In the genomic region with DNA sequence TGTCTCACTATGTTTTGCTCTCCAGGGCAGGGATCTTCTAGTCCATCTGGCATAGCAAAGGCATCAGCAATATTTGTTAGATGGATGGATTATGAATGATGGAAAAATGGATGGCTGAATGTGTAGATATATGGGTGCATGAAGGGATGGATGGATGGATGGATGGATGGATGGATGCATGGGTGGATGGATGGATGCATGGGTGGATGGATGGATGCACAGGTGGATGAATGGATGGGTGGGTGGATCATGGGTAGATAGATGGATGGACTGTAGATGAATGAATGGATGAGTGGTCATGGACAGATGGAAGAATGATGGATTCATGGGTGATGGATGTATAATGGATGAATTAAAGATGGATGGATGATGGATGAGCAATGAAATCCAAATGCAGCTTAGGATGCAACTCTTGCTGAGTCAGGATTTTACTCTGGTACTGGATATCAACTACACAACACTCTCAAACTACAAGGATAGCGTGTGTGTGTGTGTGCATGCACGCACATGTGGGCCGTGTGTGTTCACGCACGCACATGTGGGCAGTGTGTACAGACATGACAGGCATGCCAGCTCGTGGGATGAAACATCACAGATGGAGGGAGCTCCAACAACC, we compare ENCODE assay signal across 28 cellular contexts. TPM values are rescaled to one million over a fixed set of nuclear protein-coding genes. Genes with fewer than 3 reads are reported as not detected.
"Had no signal": no experiment of that assay in that cellular context is flagged by ENCODE, and none has a peak within 500 bp of the region (broad histone marks: within the 10 kb centered on the region; RNA-seq: fewer than 3 reads in every experiment).

No MANE protein-coding gene starts in this region.

- H3K4me1 Mint-ChIP-seq: mesothelial cell of epicardium, naive B cell had no signal

- H3K27me3 ChIP-seq: dorsolateral prefrontal cortex, gastrocnemius medialis had no signal

- H3K9me3 Mint-ChIP-seq: mesothelial cell of epicardium had no signal

- FAIRE-seq: colon, islet of Langerhans, keratinocyte had no signal

- H3K36me3 Mint-ChIP-seq: mesothelial cell of epicardium, naive B cell had no signal

- H3K4me3 ChIP-seq: coronary artery, dorsolateral prefrontal cortex, esophagus squamous epithelium, gastrocnemius medialis, heart right ventricle, left lung, lower lobe of right lung, mucosa of descending colon had no signal

- H3K4me1 ChIP-seq: esophagus squamous epithelium, gastrocnemius medialis, heart right ventricle, left lung, lower lobe of right lung had no signal

- DNase-seq: dermis blood vessel endothelial cell; dorsolateral prefrontal cortex; effector CD4-positive, alpha-beta T cell; effector memory CD4-positive, alpha-beta T cell; erythroblast; esophagus squamous epithelium; foreskin fibroblast; foreskin melanocyte; gastrocnemius medialis; heart right ventricle; hippocampal formation; left cardiac atrium; left lung; left ventricle myocardium superior; lower lobe of right lung; mesenchymal stem cell; mucosa of descending colon; naive B cell had no signal

- H3K9me3 ChIP-seq: esophagus squamous epithelium, gastrocnemius medialis, left lung, lower lobe of right lung, mucosa of descending colon had no signal

- H3K36me3 ChIP-seq: esophagus squamous epithelium, gastrocnemius medialis, heart right ventricle, left lung, lower lobe of right lung had no signal

- ATAC-seq: esophagus mucosa, gastrocnemius medialis, heart right ventricle, left cardiac atrium, left lung, left ventricle myocardium superior, lower lobe of right lung, mucosa of descending colon had no signal

- H3K27ac ChIP-seq: coronary artery, dorsolateral prefrontal cortex, epithelial cell of prostate, esophagus squamous epithelium, gastrocnemius medialis, heart right ventricle, left lung, lower lobe of right lung had no signal

- H3K27ac Mint-ChIP-seq: mesothelial cell of epicardium had no signal

- H3K4me3 Mint-ChIP-seq: mesothelial cell of epicardium, naive B cell had no signal

RNA-seq across cellular contexts. Expression of gene GSG1L, which starts 34.0 kb away (rescaled TPM):
- total RNA-seq: dermis blood vessel endothelial cell, esophagus mucosa, gastrocnemius medialis, kidney epithelial cell, mesenteric fat pad, myocyte had no signal
- polyA plus RNA-seq: heart right ventricle, keratinocyte had no signal
